1 cellular context compared by ENCODE assay signal in the genomic region with DNA sequence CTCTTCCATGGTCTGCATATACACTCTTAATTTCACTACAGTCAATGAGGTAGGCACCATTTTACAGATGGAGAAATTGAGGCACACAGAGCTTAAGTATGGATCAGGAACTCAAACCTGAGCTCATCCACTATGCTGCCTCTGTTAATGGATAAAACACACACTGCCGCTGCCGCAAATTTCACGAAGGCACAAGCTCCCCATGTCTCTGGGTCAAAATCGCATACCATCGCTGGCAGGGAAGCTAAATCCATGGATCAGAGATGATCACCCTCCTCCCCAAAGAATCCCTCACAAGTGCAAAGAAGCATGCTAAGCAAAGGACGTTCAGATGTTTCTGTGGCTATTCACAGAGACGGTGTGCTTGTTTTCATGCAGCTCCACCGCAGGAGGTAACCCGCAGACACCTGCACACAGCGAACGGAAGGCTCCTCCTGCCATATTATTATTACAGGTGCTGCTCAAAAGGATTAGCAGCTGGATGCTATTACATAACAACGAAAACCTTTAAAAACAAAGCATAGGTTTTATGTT.
TF ChIP-seq lines count a peak whose summit lies in the region.

No MANE protein-coding gene starts in this region.

TF ChIP-seq in endothelial cell of umbilical vein, 7 proteins besides CTCF, POLR2A, EP300 and RAD21:
- TF ChIP-seq POLR2AphosphoS5 (IDR thresholded peaks at IDR 0.05; ENCODE audit: insufficient read depth, low read depth, low read length) (no peak), FOS (IDR thresholded peaks at IDR 0.05; ENCODE audit: borderline replicate concordance, insufficient read depth, low read length) (no peak), JUN (IDR thresholded peaks at IDR 0.05; ENCODE audit: borderline replicate concordance, insufficient read depth, insufficient read length, low read depth) (no peak), MAX (IDR thresholded peaks at IDR 0.05; ENCODE audit: insufficient read depth, insufficient read length) (no peak), MYC (IDR thresholded peaks at IDR 0.05; ENCODE audit: low read depth, low read length) (no peak), GATA2 (IDR thresholded peaks at IDR 0.05; ENCODE audit: insufficient read depth, insufficient read length, low read depth, low read length) (no peak), EZH2 (IDR thresholded peaks at IDR 0.05; ENCODE audit: borderline replicate concordance, low read depth, low read length, severe bottlenecking) (no peak)
